In the genomic region with DNA sequence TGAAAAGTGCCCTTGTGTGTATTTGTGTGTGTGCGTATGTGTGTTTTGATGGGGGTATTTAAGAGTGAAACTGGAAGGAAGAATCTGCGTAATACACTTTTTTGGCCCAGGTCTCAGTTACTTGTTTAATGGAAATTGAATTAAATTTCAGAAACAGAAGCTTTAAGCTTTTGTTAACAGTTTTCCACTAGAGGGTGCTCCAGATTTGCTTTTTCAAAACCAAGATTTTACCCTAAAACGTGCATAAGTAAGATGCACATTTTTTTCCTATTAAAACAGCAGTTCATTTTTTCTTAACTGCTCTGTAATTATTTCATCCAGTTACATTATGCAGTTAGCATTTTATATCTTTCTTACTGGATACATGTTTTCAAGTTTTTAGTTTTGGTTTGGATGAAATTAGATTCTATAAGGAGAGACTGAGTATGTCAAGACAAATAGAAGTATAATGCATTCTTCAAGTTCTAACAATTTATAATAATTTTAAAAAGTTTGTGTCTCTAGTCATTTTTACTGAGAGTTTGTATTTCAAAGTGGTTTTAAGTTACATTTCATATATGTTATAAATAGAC, we compare ENCODE assay signal across 1 cellular context.
TF ChIP-seq lines count a peak whose summit lies in the region.

No MANE protein-coding gene starts in this region.

TF ChIP-seq in IMR-90, 13 proteins besides CTCF, POLR2A, EP300 and RAD21 (continued from another document):
- no peak for TF ChIP-seq CHD1 (IDR thresholded peaks at IDR 0.05; ENCODE audit: low read depth, low read length)
- no peak for TF ChIP-seq MAZ (IDR thresholded peaks at IDR 0.05; ENCODE audit: borderline replicate concordance, low read depth, low read length)
- TF ChIP-seq, protein P1, sequence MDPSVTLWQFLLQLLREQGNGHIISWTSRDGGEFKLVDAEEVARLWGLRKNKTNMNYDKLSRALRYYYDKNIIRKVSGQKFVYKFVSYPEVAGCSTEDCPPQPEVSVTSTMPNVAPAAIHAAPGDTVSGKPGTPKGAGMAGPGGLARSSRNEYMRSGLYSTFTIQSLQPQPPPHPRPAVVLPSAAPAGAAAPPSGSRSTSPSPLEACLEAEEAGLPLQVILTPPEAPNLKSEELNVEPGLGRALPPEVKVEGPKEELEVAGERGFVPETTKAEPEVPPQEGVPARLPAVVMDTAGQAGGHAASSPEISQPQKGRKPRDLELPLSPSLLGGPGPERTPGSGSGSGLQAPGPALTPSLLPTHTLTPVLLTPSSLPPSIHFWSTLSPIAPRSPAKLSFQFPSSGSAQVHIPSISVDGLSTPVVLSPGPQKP (IDR thresholded peaks at IDR 0.05; ENCODE audit: borderline replicate concordance, low read depth, low read length): no peak
- TF ChIP-seq NFE2L2 (IDR thresholded peaks at IDR 0.05; ENCODE audit: low read depth, low read length): no peak
- no peak for TF ChIP-seq BHLHE40 (IDR thresholded peaks at IDR 0.05; ENCODE audit: low read depth, low read length)
- TF ChIP-seq RCOR1 (IDR thresholded peaks at IDR 0.05; ENCODE audit: insufficient replicate concordance, low read length): no peak
- TF ChIP-seq FOS (IDR thresholded peaks at IDR 0.05; ENCODE audit: low read depth, low read length): no peak
- TF ChIP-seq, protein P2, sequence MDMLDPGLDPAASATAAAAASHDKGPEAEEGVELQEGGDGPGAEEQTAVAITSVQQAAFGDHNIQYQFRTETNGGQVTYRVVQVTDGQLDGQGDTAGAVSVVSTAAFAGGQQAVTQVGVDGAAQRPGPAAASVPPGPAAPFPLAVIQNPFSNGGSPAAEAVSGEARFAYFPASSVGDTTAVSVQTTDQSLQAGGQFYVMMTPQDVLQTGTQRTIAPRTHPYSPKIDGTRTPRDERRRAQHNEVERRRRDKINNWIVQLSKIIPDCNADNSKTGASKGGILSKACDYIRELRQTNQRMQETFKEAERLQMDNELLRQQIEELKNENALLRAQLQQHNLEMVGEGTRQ (IDR thresholded peaks at IDR 0.05; ENCODE audit: low read depth, low read length): no peak
- TF ChIP-seq SMC3 (IDR thresholded peaks at IDR 0.05; ENCODE audit: low read depth, low read length): no peak
- TF ChIP-seq RFX5 (IDR thresholded peaks at IDR 0.05; ENCODE audit: low read depth, low read length): no peak
- TF ChIP-seq MAFK (IDR thresholded peaks at IDR 0.05; ENCODE audit: low read depth, low read length): no peak
